15 cellular contexts compared by ENCODE assay signal in the genomic region with DNA sequence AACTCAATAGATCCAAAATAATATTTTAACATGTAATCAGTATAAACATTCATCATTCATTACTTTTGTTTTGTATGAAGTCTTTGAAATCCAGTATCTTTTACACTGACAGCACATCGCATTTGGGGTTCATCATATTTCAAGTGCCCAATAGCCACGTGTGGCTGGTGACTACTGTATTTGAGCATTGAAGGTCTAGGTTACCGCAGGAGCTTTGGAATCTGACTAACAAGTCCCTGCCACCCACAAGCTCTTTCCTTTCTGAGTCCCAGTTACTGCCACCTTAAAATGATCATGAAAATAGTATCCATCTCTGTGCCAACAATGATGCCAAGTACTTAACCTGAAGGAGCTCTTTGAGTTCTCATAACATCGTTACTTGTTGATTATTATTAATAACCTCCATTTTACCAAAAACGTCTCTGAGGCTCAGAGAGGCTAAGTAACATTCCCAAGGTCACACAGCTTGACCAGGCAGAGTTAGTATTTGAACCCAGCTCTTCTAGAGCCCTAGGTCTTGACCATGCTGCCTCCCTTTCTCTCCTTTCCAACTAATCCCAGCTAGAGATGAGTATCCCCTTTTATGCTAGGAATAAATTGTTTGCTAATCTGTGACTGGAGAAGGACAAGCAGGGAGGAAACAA. TPM values are rescaled to one million over a fixed set of nuclear protein-coding genes. Genes with fewer than 3 reads are reported as not detected.
A peak's percentile ranks its signal among the peaks of the same experiment; 100 is the strongest.
DNase-seq lines count a peak whose midpoint lies in the region; ATAC-seq and TF ChIP-seq lines count a peak whose summit lies in the region.
"Had no signal": no experiment of that assay in that cellular context is flagged by ENCODE, and none has a peak within 500 bp of the region (broad histone marks: within the 10 kb centered on the region; RNA-seq: fewer than 3 reads in every experiment).

No MANE protein-coding gene starts in this region.

- TF ChIP-seq CTCF in hepatocyte (IDR thresholded peaks at IDR 0.05; ENCODE audit: poor library complexity) (no peak), suprapubic skin (IDR thresholded peaks at IDR 0.05) (no peak)

- peaks cover 4% of the 10 kb centered on the region for H3K27me3 Mint-ChIP-seq in activated CD8-positive, alpha-beta memory T cell treated with anti-CD3 and anti-CD28 coated beads, Interleukin-2, amount 10 ng/mL, durations not matched to agents 7 days and 5 days
- H3K27me3 Mint-ChIP-seq: activated naive CD4-positive, alpha-beta T cell treated with anti-CD3 and anti-CD28 coated beads, Interleukin-2, amount 50 U/mL, for 24 hours had no signal

- H3K4me3 ChIP-seq in SJSA1 (no peak overlapping the region), hepatocyte (no peak overlapping the region), suprapubic skin (no peak overlapping the region)
- H3K4me3 ChIP-seq: heart right ventricle, sigmoid colon had no signal

- no peak for TF ChIP-seq EP300 in suprapubic skin (IDR thresholded peaks at IDR 0.05)

- H3K27ac Mint-ChIP-seq in activated CD8-positive, alpha-beta memory T cell treated with anti-CD3 and anti-CD28 coated beads, Interleukin-2, amount 10 ng/mL, durations not matched to agents 7 days and 5 days, result peak overlapping the region; percentile 64
- H3K27ac Mint-ChIP-seq: activated naive CD4-positive, alpha-beta T cell treated with anti-CD3 and anti-CD28 coated beads, Interleukin-2, amount 50 U/mL, for 24 hours had no signal

- peaks cover 14% of the 10 kb centered on the region for H3K4me1 ChIP-seq in SJSA1 (replicated peaks)
- H3K4me1 ChIP-seq in hepatocyte (ENCODE audit: insufficient read depth), result peaks cover 8% of the 10 kb centered on the region
- H3K4me1 ChIP-seq in suprapubic skin, result peaks cover 32% of the 10 kb centered on the region

- ATAC-seq in activated CD8-positive, alpha-beta memory T cell treated with anti-CD3 and anti-CD28 coated beads, Interleukin-2, amount 10 ng/mL, durations not matched to agents 7 days and 5 days, result no peak
- ATAC-seq in SK-N-SH treated with all-trans-retinoic acid at 6 μM for 48 hours, result no peak

- H3K4me3 Mint-ChIP-seq in activated CD8-positive, alpha-beta memory T cell treated with anti-CD3 and anti-CD28 coated beads, Interleukin-2, amount 10 ng/mL, durations not matched to agents 7 days and 5 days, result no peak overlapping the region
- H3K4me3 Mint-ChIP-seq: activated naive CD4-positive, alpha-beta T cell treated with anti-CD3 and anti-CD28 coated beads, Interleukin-2, amount 50 U/mL, for 24 hours had no signal

- no peaks in the 10 kb centered on the region for H3K36me3 ChIP-seq in SJSA1
- H3K36me3 ChIP-seq in hepatocyte (replicated peaks; ENCODE audit: insufficient read depth, low read depth), result no peaks in the 10 kb centered on the region
- H3K36me3 ChIP-seq in suprapubic skin, result peaks cover 31% of the 10 kb centered on the region

- no peaks in the 10 kb centered on the region for H3K9me3 ChIP-seq in SJSA1 (replicated peaks)
- H3K9me3 ChIP-seq in hepatocyte (ENCODE audit: low read depth), result no peaks in the 10 kb centered on the region
- no peaks in the 10 kb centered on the region for H3K9me3 ChIP-seq in suprapubic skin
- H3K9me3 ChIP-seq: sigmoid colon had no signal

- H3K9me2 ChIP-seq in hepatocyte (replicated peaks; ENCODE audit: insufficient read depth), result no peaks in the 10 kb centered on the region

- H2AFZ ChIP-seq in hepatocyte, result no peak overlapping the region

- H3K27me3 ChIP-seq in SJSA1 (replicated peaks) (no peaks in the 10 kb centered on the region), hepatocyte (no peaks in the 10 kb centered on the region), suprapubic skin (no peaks in the 10 kb centered on the region)
- H3K27me3 ChIP-seq: heart right ventricle, sigmoid colon had no signal

- no peak overlapping the region for H3K4me2 ChIP-seq in hepatocyte

- H3K27ac ChIP-seq in SJSA1 (peak overlapping the region; percentile 82), hepatocyte (peak overlapping the region; percentile 81), suprapubic skin (peak overlapping the region; percentile 75)
- H3K27ac ChIP-seq: sigmoid colon had no signal

- H3K9me3 Mint-ChIP-seq in activated CD8-positive, alpha-beta memory T cell treated with anti-CD3 and anti-CD28 coated beads, Interleukin-2, amount 10 ng/mL, durations not matched to agents 7 days and 5 days (ENCODE audit: low read depth), result peaks cover 4% of the 10 kb centered on the region
- H3K9me3 Mint-ChIP-seq: activated naive CD4-positive, alpha-beta T cell treated with anti-CD3 and anti-CD28 coated beads, Interleukin-2, amount 50 U/mL, for 24 hours had no signal

- DNase-seq in activated CD8-positive, alpha-beta memory T cell treated with anti-CD3 and anti-CD28 coated beads, Interleukin-2, amount 10 ng/mL, durations not matched to agents 7 days and 5 days, result no peak
- DNase-seq in activated CD8-positive, alpha-beta memory T cell treated with anti-CD3 and anti-CD28 coated beads for 24 hours, result no peak
- DNase-seq in SJSA1 (ENCODE audit: low read depth in 1 of 2, low spot score in 2 of 2) (no peak), hepatocyte (ENCODE audit: low spot score) (no peak), suprapubic skin (ENCODE audit: low spot score in 2 of 2) (no peak), dedifferentiated amniotic fluid mesenchymal stem cell (ENCODE audit: extremely low spot score) (no peak)
- no peak for DNase-seq in activated naive CD4-positive, alpha-beta T cell treated with anti-CD3 and anti-CD28 coated beads, Interleukin-2, amount 50 U/mL, for 16 hours
- DNase-seq: GOT3, heart right ventricle, KG1, NCI-H146, NCI-H510A, sigmoid colon had no signal

- 86% methylated on average over 5 of the region's 5 CpGs for WGBS in hepatocyte (ENCODE audit: low lambda C conversion rate, missing lambda C conversion rate)
- WGBS in suprapubic skin, result 53% methylated on average over 5 of the region's 5 CpGs

- no peak for TF ChIP-seq POLR2A in suprapubic skin (IDR thresholded peaks at IDR 0.05)

- H4K20me1 ChIP-seq in hepatocyte (ENCODE audit: insufficient read depth, poor library complexity, severe bottlenecking), result no peaks in the 10 kb centered on the region

- no peaks in the 10 kb centered on the region for H3K79me2 ChIP-seq in hepatocyte

- no peaks in the 10 kb centered on the region for H3K36me3 Mint-ChIP-seq in activated CD8-positive, alpha-beta memory T cell treated with anti-CD3 and anti-CD28 coated beads, Interleukin-2, amount 10 ng/mL, durations not matched to agents 7 days and 5 days
- H3K36me3 Mint-ChIP-seq: activated naive CD4-positive, alpha-beta T cell treated with anti-CD3 and anti-CD28 coated beads, Interleukin-2, amount 50 U/mL, for 24 hours had no signal

- CTCF ChIA-PET in activated CD8-positive, alpha-beta memory T cell treated with anti-CD3 and anti-CD28 coated beads, Interleukin-2, amount 10 ng/mL, durations not matched to agents 7 days and 5 days (lab: Charles Lee), result interaction anchor here (0.7 to 2.3 kb wide), 3 partner anchors 13 to 167 kb away, joined by 3 to 17 read pairs (median 5); no protein-coding TSS in a partner anchor

- H3K4me1 Mint-ChIP-seq in activated CD8-positive, alpha-beta memory T cell treated with anti-CD3 and anti-CD28 coated beads, Interleukin-2, amount 10 ng/mL, durations not matched to agents 7 days and 5 days, result peaks cover 22% of the 10 kb centered on the region

TF ChIP-seq in SK-N-SH treated with all-trans-retinoic acid at 6 μM for 48 hours, 23 proteins besides CTCF, POLR2A, EP300 and RAD21:
- no peak for TF ChIP-seq TCF4 (CRISPR knock-in tag; IDR thresholded peaks at IDR 0.05; ENCODE audit: borderline replicate concordance)
- no peak for TF ChIP-seq ESRRG (CRISPR knock-in tag; IDR thresholded peaks at IDR 0.05)
- TF ChIP-seq ZNF70 (CRISPR knock-in tag; IDR thresholded peaks at IDR 0.05), result no peak
- TF ChIP-seq, protein P1, sequence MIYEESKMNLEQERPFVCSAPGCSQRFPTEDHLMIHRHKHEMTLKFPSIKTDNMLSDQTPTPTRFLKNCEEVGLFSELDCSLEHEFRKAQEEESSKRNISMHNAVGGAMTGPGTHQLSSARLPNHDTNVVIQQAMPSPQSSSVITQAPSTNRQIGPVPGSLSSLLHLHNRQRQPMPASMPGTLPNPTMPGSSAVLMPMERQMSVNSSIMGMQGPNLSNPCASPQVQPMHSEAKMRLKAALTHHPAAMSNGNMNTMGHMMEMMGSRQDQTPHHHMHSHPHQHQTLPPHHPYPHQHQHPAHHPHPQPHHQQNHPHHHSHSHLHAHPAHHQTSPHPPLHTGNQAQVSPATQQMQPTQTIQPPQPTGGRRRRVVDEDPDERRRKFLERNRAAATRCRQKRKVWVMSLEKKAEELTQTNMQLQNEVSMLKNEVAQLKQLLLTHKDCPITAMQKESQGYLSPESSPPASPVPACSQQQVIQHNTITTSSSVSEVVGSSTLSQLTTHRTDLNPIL (CRISPR knock-in tag; IDR thresholded peaks at IDR 0.05; ENCODE audit: low read depth), result no peak
- no peak for TF ChIP-seq ZFP30 (CRISPR knock-in tag; IDR thresholded peaks at IDR 0.05)
- TF ChIP-seq CSDC2 (CRISPR knock-in tag; IDR thresholded peaks at IDR 0.05), result no peak
- TF ChIP-seq, protein P2, sequence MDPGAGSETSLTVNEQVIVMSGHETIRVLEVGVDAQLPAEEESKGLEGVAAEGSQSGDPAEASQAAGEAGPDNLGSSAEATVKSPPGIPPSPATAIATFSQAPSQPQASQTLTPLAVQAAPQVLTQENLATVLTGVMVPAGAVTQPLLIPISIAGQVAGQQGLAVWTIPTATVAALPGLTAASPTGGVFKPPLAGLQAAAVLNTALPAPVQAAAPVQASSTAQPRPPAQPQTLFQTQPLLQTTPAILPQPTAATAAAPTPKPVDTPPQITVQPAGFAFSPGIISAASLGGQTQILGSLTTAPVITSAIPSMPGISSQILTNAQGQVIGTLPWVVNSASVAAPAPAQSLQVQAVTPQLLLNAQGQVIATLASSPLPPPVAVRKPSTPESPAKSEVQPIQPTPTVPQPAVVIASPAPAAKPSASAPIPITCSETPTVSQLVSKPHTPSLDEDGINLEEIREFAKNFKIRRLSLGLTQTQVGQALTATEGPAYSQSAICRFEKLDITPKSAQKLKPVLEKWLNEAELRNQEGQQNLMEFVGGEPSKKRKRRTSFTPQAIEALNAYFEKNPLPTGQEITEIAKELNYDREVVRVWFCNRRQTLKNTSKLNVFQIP (CRISPR knock-in tag; IDR thresholded peaks at IDR 0.05; ENCODE audit: borderline replicate concordance, low read depth), result no peak

RNA-seq across cellular contexts. Expression of a gene that starts 24.2 kb away (rescaled TPM):
- total RNA-seq in activated CD8-positive, alpha-beta memory T cell treated with anti-CD3 and anti-CD28 coated beads, Interleukin-2, amount 10 ng/mL, durations not matched to agents 7 days and 5 days, result 1 to 10 TPM in 1 of 2 experiments, under 1 TPM in 1; 0.37 to 1.1 TPM
- total RNA-seq in SJSA1 (2014; rRNA removed; shearing (Covaris generic)), result 0.25 and 0.32 TPM in 2 replicates
- total RNA-seq in hepatocyte (2.0 and 2.3 TPM in 2 replicates), suprapubic skin (10 to 100 TPM; 45.4 to 75.3 (median 65.3) TPM)
- 2.9 and 3.1 TPM in 2 replicates for polyA plus RNA-seq in hepatocyte

RNA-seq across cellular contexts. Expression of a gene that starts 54.2 kb away (rescaled TPM):
- 100 to 1,000 TPM; 193 to 204 TPM for total RNA-seq in activated CD8-positive, alpha-beta memory T cell treated with anti-CD3 and anti-CD28 coated beads, Interleukin-2, amount 10 ng/mL, durations not matched to agents 7 days and 5 days
- total RNA-seq in SJSA1 (2014; rRNA removed; shearing (Covaris generic)), result 311 and 438 TPM in 2 replicates
- total RNA-seq in hepatocyte, result 220 and 231 TPM in 2 replicates
- 102 and 106 TPM in 2 replicates for polyA plus RNA-seq in hepatocyte
- total RNA-seq in suprapubic skin, result 100 to 1,000 TPM; 273 to 365 (median 320) TPM

Comparison
In these comparisons a context has a peak if more than half of its experiments do, and no peak if none do; other contexts are left out.
1. RNA of a gene that starts 24.2 kb away (total RNA-seq): 45.4 to 75.3 TPM in suprapubic skin; 2.0 to 2.3 TPM in hepatocyte, 0.37 to 1.1 TPM in activated CD8-positive, alpha-beta memory T cell treated with anti-CD3 and anti-CD28 coated beads, Interleukin-2, amount 10 ng/mL, durations not matched to agents 7 days and 5 days and 0.25 to 0.32 TPM in SJSA1; every median in the first group is over 10 times any median in the second.
2. Peak in every context shown above with its lines, with median percentiles within 50 percentile points of each other: H3K27ac ChIP-seq.